Comparison of ENCODE assay signal across 8 cellular contexts in genomic region chr7:77538908-77539212, GRCh38. TPM values are rescaled to one million over a fixed set of nuclear protein-coding genes. Genes with fewer than 3 reads are reported as not detected.
DNase-seq lines count a peak whose midpoint lies in the region; ATAC-seq and TF ChIP-seq lines count a peak whose summit lies in the region.

No MANE protein-coding gene starts in this region.

- no peak for TF ChIP-seq POLR2A in breast epithelium (IDR thresholded peaks at IDR 0.05)

- no peaks in the 10 kb centered on the region for H3K27me3 ChIP-seq in breast epithelium
- H3K27me3 ChIP-seq in mucosa of stomach (ENCODE audit: control insufficient read depth, insufficient read depth, low read length): no peaks in the 10 kb centered on the region
- no peaks in the 10 kb centered on the region for H3K27me3 ChIP-seq in aorta (ENCODE audit: control insufficient read depth in 1 of 2, insufficient read depth in 2 of 2, low read length in 1 of 2)

- peak overlapping the region; percentile 53 for H3K9ac ChIP-seq in mucosa of stomach (ENCODE audit: low read length)

- H3K9me3 ChIP-seq in breast epithelium (no peaks in the 10 kb centered on the region), mucosa of stomach (ENCODE audit: control insufficient read depth, low read length) (no peaks in the 10 kb centered on the region), aorta (ENCODE audit: control insufficient read depth, low read length) (no peaks in the 10 kb centered on the region)

- H3K4me3 Mint-ChIP-seq in stimulated activated naive CD8-positive, alpha-beta T cell treated with anti-CD3 and anti-CD28 coated beads, Interleukin-15, Interleukin-2, amounts not matched to agents 100 ng/mL and 50 ng/mL, for 24 hours: peak overlapping the region; percentile 88

- H3K9me3 Mint-ChIP-seq in stimulated activated naive CD8-positive, alpha-beta T cell treated with anti-CD3 and anti-CD28 coated beads, Interleukin-15, Interleukin-2, amounts not matched to agents 100 ng/mL and 50 ng/mL, for 24 hours: no peaks in the 10 kb centered on the region

- 3 to 7% methylated on average over 3 of the region's 3 CpGs for WGBS in aorta, 2 donors

- no peak for TF ChIP-seq CTCF in breast epithelium (IDR thresholded peaks at IDR 0.05)
- no peak for TF ChIP-seq CTCF in GM20000 (IDR thresholded peaks at IDR 0.05; ENCODE audit: extremely low read depth, missing control alignments)

- peaks cover 6 to 14% of the 10 kb centered on the region in 2 donors for H3K4me1 ChIP-seq in breast epithelium
- H3K4me1 ChIP-seq in mucosa of stomach (ENCODE audit: control insufficient read depth, insufficient read depth, low read length): peaks cover 14% of the 10 kb centered on the region
- peaks cover 0 to 2% of the 10 kb centered on the region in 2 donors for H3K4me1 ChIP-seq in aorta (ENCODE audit: control insufficient read depth in 1 of 2, insufficient read depth in 2 of 2, low read length in 2 of 2)

- intact Hi-C loops in breast epithelium (cut with DNase I; ENCODE audit: low total_unique reads): no loop called here
- intact Hi-C loops in aorta (cut with DNase I): no loop called here

- H3K27me3 Mint-ChIP-seq in stimulated activated naive CD8-positive, alpha-beta T cell treated with anti-CD3 and anti-CD28 coated beads, Interleukin-15, Interleukin-2, amounts not matched to agents 100 ng/mL and 50 ng/mL, for 24 hours: no peaks in the 10 kb centered on the region

- no peak overlapping the region for H3K27ac Mint-ChIP-seq in stimulated activated naive CD8-positive, alpha-beta T cell treated with anti-CD3 and anti-CD28 coated beads, Interleukin-15, Interleukin-2, amounts not matched to agents 100 ng/mL and 50 ng/mL, for 24 hours

- peaks cover 42% of the 10 kb centered on the region for H3K4me1 Mint-ChIP-seq in stimulated activated naive CD8-positive, alpha-beta T cell treated with anti-CD3 and anti-CD28 coated beads, Interleukin-15, Interleukin-2, amounts not matched to agents 100 ng/mL and 50 ng/mL, for 24 hours (ENCODE audit: low read depth)

- H3K4me3 ChIP-seq in breast epithelium (peak overlapping the region; percentile 92 to 99 (median 95)), mucosa of stomach (ENCODE audit: low read length) (peak overlapping the region; percentile 71), aorta (ENCODE audit: low read length in 2 of 2) (peak overlapping the region; percentile 73 to 98)

- no peak for ATAC-seq in stimulated activated naive CD8-positive, alpha-beta T cell treated with anti-CD3 and anti-CD28 coated beads, Interleukin-15, Interleukin-2, amounts not matched to agents 100 U/mL and 50 U/mL, for 24 hours
- no peak for ATAC-seq in aorta (ENCODE audit: low FRiP score)
- ATAC-seq in HG02970 (IDR thresholded peaks at IDR 0.05; ENCODE audit: low FRiP score, unreplicated experiment): no peak

- H3K27ac ChIP-seq in breast epithelium (peak overlapping the region; percentile 91 to 99), aorta (ENCODE audit: low read depth in 1 of 2, low read length in 2 of 2) (no peak overlapping the region)

- H3K36me3 ChIP-seq in breast epithelium (no peaks in the 10 kb centered on the region), mucosa of stomach (ENCODE audit: control insufficient read depth, insufficient read depth, low read length) (no peaks in the 10 kb centered on the region), aorta (ENCODE audit: control insufficient read depth in 1 of 2, insufficient read depth in 2 of 2, low read length in 1 of 2) (no peaks in the 10 kb centered on the region)

- DNase-seq in stimulated activated naive CD8-positive, alpha-beta T cell treated with anti-CD3 and anti-CD28 coated beads, Interleukin-15, Interleukin-2, amounts not matched to agents 100 U/mL and 50 U/mL, for 24 hours: no peak
- DNase-seq in breast epithelium (ENCODE audit: low spot score in 2 of 2): no peak
- DNase-seq in aorta: no peak
- DNase-seq in anterior cingulate cortex (lab: John Stamatoyannopoulos, UW): no peak
- DNase-seq in GM20000 (ENCODE audit: low spot score): no peak

- H3K36me3 Mint-ChIP-seq in stimulated activated naive CD8-positive, alpha-beta T cell treated with anti-CD3 and anti-CD28 coated beads, Interleukin-15, Interleukin-2, amounts not matched to agents 100 ng/mL and 50 ng/mL, for 24 hours (ENCODE audit: low read depth): no peaks in the 10 kb centered on the region

RNA-seq across cellular contexts. Expression of gene PTPN12, which starts 1.8 kb away (rescaled TPM):
- total RNA-seq in breast epithelium (100 to 1,000 TPM; 161 to 176 (median 168) TPM), aorta (100 to 1,000 TPM in 1 of 2 donors, 10 to 100 TPM in 1; 96.5 to 128 TPM)
- polyA plus RNA-seq in aorta: 10 to 100 TPM; 54.0 to 60.5 TPM

Comparison
In these comparisons a context has a peak if more than half of its experiments do, and no peak if none do; other contexts are left out.
1. H3K27ac ChIP-seq: peak in breast epithelium (2 of 2); none in aorta (0 of 2).
2. Peak in every context shown above with its lines, with median percentiles within 50 percentile points of each other: H3K4me3 ChIP-seq.